ENCODE assay signal across 11 cellular contexts in the genomic region with DNA sequence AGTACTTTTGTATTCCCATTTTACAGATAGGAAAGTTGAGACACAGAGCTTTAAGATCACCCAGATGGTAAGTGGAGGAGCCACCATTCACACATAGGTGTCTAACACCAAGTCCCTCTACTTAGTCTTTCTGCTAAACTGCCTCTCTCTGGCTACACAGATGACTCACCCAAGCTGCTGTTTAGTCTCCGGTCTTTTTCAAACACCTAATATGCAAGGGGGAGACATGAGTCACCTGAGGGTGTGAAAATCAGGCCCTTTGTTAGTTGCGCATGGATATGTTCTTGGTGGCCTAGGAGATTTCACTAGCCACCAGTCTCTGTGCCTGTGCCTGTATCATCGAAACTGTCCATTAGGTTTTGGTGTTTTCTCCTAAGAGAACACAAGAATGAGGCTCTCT.
DNase-seq lines count a peak whose midpoint lies in the region; ATAC-seq and TF ChIP-seq lines count a peak whose summit lies in the region.
"Had no signal": no experiment of that assay in that cellular context is flagged by ENCODE, and none has a peak within 500 bp of the region (broad histone marks: within the 10 kb centered on the region; RNA-seq: fewer than 3 reads in every experiment).

No MANE protein-coding gene starts in this region.

- peaks cover 17 to 31% of the 10 kb centered on the region in 2 donors for H3K27me3 Mint-ChIP-seq in effector memory CD8-positive, alpha-beta T cell

- H3K4me3 ChIP-seq in HEK293 (ENCODE audit: low read depth, low read length) (no peak overlapping the region), stomach (no peak overlapping the region)
- H3K4me3 ChIP-seq: heart left ventricle had no signal

- ATAC-seq in effector memory CD8-positive, alpha-beta T cell (replicated peaks): no peak

- no peaks in the 10 kb centered on the region for H3K4me1 Mint-ChIP-seq in effector memory CD8-positive, alpha-beta T cell (ENCODE audit: low read depth in 2 of 2)

- POLR2A ChIA-PET in HEK293 (lab: Yijun Ruan, JAX): no interaction called here

- DNase-seq in DMS53 treated with DMSO at 0.1 percent for 48 hours (lab: John Stamatoyannopoulos, UW; ENCODE audit: unreplicated experiment): peak; percentile 89
- DNase-seq in amniotic epithelial cell (ENCODE audit: low read depth): peak; percentile 2
- DNase-seq in kidney glomerular epithelial cell (lab: John Stamatoyannopoulos, UW): peak; percentile 15
- no peak for DNase-seq in stomach
- DNase-seq in NCI-H2107 (lab: John Stamatoyannopoulos, UW): no peak
- DNase-seq in effector memory CD8-positive, alpha-beta T cell: no peak
- DNase-seq in Kasumi-1 (lab: John Stamatoyannopoulos, UW): no peak
- DNase-seq: activated T-cell treated with anti-CD3 and anti-CD28 coated beads, Interleukin-2, amount 50 U/mL, for 24 hours; heart left ventricle had no signal

- no peaks in the 10 kb centered on the region for H3K36me3 Mint-ChIP-seq in effector memory CD8-positive, alpha-beta T cell (ENCODE audit: insufficient read depth)

- CTCF ChIA-PET in HEK293 (lab: Yijun Ruan, JAX): no interaction called here

- H3K36me3 ChIP-seq in HEK293 (ENCODE audit: control insufficient read depth in 2 of 2, insufficient read depth in 1 of 2, low read length in 2 of 2) (no peaks in the 10 kb centered on the region), stomach (no peaks in the 10 kb centered on the region)
- H3K36me3 ChIP-seq: heart left ventricle had no signal

- TF ChIP-seq CTCF in HEK293 (tag by site-specific recombination; IDR thresholded peaks at IDR 0.05): no peak
- no peak for TF ChIP-seq CTCF in stomach (IDR thresholded peaks at IDR 0.05)

- H3K9me3 Mint-ChIP-seq in effector memory CD8-positive, alpha-beta T cell: peaks cover 3 to 12% of the 10 kb centered on the region in 2 donors

- intact Hi-C loops in stomach (cut with DNase I; ENCODE audit: low total_unique reads): no loop called here

- H3K27ac Mint-ChIP-seq in effector memory CD8-positive, alpha-beta T cell: no peak overlapping the region
- H3K27ac Mint-ChIP-seq: activated T-cell treated with anti-CD3 and anti-CD28 coated beads, Interleukin-2, amount 50 U/mL, for 24 hours had no signal

- H3K27ac ChIP-seq in HEK293 (ENCODE audit: extremely low read depth, low read depth, low read length) (no peak overlapping the region), stomach (no peak overlapping the region)
- H3K27ac ChIP-seq: C4-2B, heart left ventricle had no signal

- H3K9me3 ChIP-seq in HEK293 (ENCODE audit: control insufficient read depth, insufficient read depth, low read depth, low read length) (no peaks in the 10 kb centered on the region), stomach (peaks cover 0 to 16% (median 6%) of the 10 kb centered on the region in 4 donors)

- peaks cover 14% of the 10 kb centered on the region for H3K4me1 ChIP-seq in HEK293 (ENCODE audit: control insufficient read depth, insufficient read depth, low read length)
- H3K4me1 ChIP-seq in stomach: no peaks in the 10 kb centered on the region

- WGBS in stomach, 5 donors: 64 to 72% (median 65%) methylated on average over 3 of the region's 3 CpGs

- no peak overlapping the region for H3K4me3 Mint-ChIP-seq in effector memory CD8-positive, alpha-beta T cell
- H3K4me3 Mint-ChIP-seq: activated T-cell treated with anti-CD3 and anti-CD28 coated beads, Interleukin-2, amount 50 U/mL, for 24 hours had no signal

- no peak for TF ChIP-seq POLR2A in stomach (IDR thresholded peaks at IDR 0.05)

- no peaks in the 10 kb centered on the region for H3K27me3 ChIP-seq in stomach
- H3K27me3 ChIP-seq: heart left ventricle had no signal

- no peak for TF ChIP-seq EP300 in stomach (IDR thresholded peaks at IDR 0.05)

TF ChIP-seq in HEK293, 187 proteins besides CTCF, POLR2A, EP300 and RAD21 (continues in another document):
- TF ChIP-seq HOXC10 (CRISPR knock-in tag; IDR thresholded peaks at IDR 0.05) (no peak), ZNF302 (tag by site-specific recombination; IDR thresholded peaks at IDR 0.05; ENCODE audit: low read depth) (no peak), ZFP3 (tag by site-specific recombination; IDR thresholded peaks at IDR 0.05; ENCODE audit: low read depth) (no peak), ZNF596 (tag by site-specific recombination; IDR thresholded peaks at IDR 0.05) (no peak), ZFP37 (tag by site-specific recombination; IDR thresholded peaks at IDR 0.05) (no peak), KLF9 (tag by site-specific recombination; IDR thresholded peaks at IDR 0.05; ENCODE audit: low read depth) (no peak), ZNF560 (tag by site-specific recombination; IDR thresholded peaks at IDR 0.05; ENCODE audit: borderline replicate concordance) (no peak), ZBTB49 (tag by site-specific recombination; IDR thresholded peaks at IDR 0.05; ENCODE audit: low read depth) (no peak), ZNF792 (tag by site-specific recombination; IDR thresholded peaks at IDR 0.05) (no peak), AEBP2 (tag by site-specific recombination; IDR thresholded peaks at IDR 0.05; ENCODE audit: borderline replicate concordance) (no peak), GLIS2 (tag by site-specific recombination; IDR thresholded peaks at IDR 0.05) (no peak), SETDB1 (IDR thresholded peaks at IDR 0.05; ENCODE audit: insufficient read length, low read length) (peak; percentile 22)
- TF ChIP-seq, protein P1, sequence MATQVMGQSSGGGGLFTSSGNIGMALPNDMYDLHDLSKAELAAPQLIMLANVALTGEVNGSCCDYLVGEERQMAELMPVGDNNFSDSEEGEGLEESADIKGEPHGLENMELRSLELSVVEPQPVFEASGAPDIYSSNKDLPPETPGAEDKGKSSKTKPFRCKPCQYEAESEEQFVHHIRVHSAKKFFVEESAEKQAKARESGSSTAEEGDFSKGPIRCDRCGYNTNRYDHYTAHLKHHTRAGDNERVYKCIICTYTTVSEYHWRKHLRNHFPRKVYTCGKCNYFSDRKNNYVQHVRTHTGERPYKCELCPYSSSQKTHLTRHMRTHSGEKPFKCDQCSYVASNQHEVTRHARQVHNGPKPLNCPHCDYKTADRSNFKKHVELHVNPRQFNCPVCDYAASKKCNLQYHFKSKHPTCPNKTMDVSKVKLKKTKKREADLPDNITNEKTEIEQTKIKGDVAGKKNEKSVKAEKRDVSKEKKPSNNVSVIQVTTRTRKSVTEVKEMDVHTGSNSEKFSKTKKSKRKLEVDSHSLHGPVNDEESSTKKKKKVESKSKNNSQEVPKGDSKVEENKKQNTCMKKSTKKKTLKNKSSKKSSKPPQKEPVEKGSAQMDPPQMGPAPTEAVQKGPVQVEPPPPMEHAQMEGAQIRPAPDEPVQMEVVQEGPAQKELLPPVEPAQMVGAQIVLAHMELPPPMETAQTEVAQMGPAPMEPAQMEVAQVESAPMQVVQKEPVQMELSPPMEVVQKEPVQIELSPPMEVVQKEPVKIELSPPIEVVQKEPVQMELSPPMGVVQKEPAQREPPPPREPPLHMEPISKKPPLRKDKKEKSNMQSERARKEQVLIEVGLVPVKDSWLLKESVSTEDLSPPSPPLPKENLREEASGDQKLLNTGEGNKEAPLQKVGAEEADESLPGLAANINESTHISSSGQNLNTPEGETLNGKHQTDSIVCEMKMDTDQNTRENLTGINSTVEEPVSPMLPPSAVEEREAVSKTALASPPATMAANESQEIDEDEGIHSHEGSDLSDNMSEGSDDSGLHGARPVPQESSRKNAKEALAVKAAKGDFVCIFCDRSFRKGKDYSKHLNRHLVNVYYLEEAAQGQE (tag by site-specific recombination; IDR thresholded peaks at IDR 0.05): no peak
- TF ChIP-seq, protein P2, sequence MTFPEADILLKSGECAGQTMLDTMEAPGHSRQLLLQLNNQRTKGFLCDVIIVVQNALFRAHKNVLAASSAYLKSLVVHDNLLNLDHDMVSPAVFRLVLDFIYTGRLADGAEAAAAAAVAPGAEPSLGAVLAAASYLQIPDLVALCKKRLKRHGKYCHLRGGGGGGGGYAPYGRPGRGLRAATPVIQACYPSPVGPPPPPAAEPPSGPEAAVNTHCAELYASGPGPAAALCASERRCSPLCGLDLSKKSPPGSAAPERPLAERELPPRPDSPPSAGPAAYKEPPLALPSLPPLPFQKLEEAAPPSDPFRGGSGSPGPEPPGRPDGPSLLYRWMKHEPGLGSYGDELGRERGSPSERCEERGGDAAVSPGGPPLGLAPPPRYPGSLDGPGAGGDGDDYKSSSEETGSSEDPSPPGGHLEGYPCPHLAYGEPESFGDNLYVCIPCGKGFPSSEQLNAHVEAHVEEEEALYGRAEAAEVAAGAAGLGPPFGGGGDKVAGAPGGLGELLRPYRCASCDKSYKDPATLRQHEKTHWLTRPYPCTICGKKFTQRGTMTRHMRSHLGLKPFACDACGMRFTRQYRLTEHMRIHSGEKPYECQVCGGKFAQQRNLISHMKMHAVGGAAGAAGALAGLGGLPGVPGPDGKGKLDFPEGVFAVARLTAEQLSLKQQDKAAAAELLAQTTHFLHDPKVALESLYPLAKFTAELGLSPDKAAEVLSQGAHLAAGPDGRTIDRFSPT (tag by site-specific recombination; IDR thresholded peaks at IDR 0.05): no peak

Comparison
In these comparisons a context has a peak if more than half of its experiments do, and no peak if none do; other contexts are left out.
1. DNase-seq: peak in DMS53 treated with DMSO at 0.1 percent for 48 hours (single experiment), amniotic epithelial cell (single experiment) and kidney glomerular epithelial cell (single experiment); none in stomach (single experiment), NCI-H2107 (single experiment), effector memory CD8-positive, alpha-beta T cell (0 of 3) and Kasumi-1 (0 of 2).